Comparison of ENCODE assay signal across 10 cellular contexts in genomic region chr9:1458503-1458902, GRCh38.
DNase-seq lines count a peak whose midpoint lies in the region; ATAC-seq, FAIRE-seq and TF ChIP-seq lines count a peak whose summit lies in the region.
"Had no signal": no experiment of that assay in that cellular context is flagged by ENCODE, and none has a peak within 500 bp of the region (broad histone marks: within the 10 kb centered on the region; RNA-seq: fewer than 3 reads in every experiment).

No MANE protein-coding gene starts in this region.

- H3K79me2 ChIP-seq in trophoblast cell (ENCODE audit: control insufficient read depth, insufficient read depth, low read length, poor library complexity): no peaks in the 10 kb centered on the region

- no peak overlapping the region for H2BK120ac ChIP-seq in trophoblast cell (ENCODE audit: insufficient read depth, low read length, poor library complexity)

- TF ChIP-seq POLR2A in GM12891 (IDR thresholded peaks at IDR 0.05; ENCODE audit: low read depth, low read length) (no peak), tibial nerve (IDR thresholded peaks at IDR 0.05) (no peak)

- H3K4me3 ChIP-seq in trophoblast cell (ENCODE audit: low read depth, low read length) (no peak overlapping the region), tibial nerve (no peak overlapping the region)

- H4K8ac ChIP-seq in trophoblast cell (ENCODE audit: low read depth, low read length): no peak overlapping the region

- H3K4ac ChIP-seq in trophoblast cell (ENCODE audit: low read depth, low read length): no peak overlapping the region

- H3K23ac ChIP-seq in trophoblast cell (ENCODE audit: low read length): no peak overlapping the region

- no peaks in the 10 kb centered on the region for H3K79me1 ChIP-seq in trophoblast cell (ENCODE audit: low read length)

- H3K36me3 ChIP-seq in trophoblast cell (ENCODE audit: control insufficient read depth in 1 of 2, insufficient read depth in 2 of 2, low read length in 2 of 2): no peaks in the 10 kb centered on the region
- no peaks in the 10 kb centered on the region for H3K36me3 ChIP-seq in tibial nerve

- H4K12ac ChIP-seq in trophoblast cell (ENCODE audit: low read depth, low read length): no peak overlapping the region

- H4K91ac ChIP-seq in trophoblast cell (ENCODE audit: low read depth, low read length): no peak overlapping the region

- H2BK12ac ChIP-seq in trophoblast cell (ENCODE audit: low read length): no peak overlapping the region

- no peak overlapping the region for H2AK5ac ChIP-seq in trophoblast cell (ENCODE audit: low read length)

- H2AFZ ChIP-seq in trophoblast cell (ENCODE audit: insufficient read depth, low read length, poor library complexity): no peak overlapping the region

- H3K4me1 ChIP-seq in trophoblast cell (ENCODE audit: control insufficient read depth in 1 of 2, insufficient read depth in 2 of 2, low read length in 2 of 2) (no peaks in the 10 kb centered on the region), tibial nerve (peaks cover 0 to 8% (median 0%) of the 10 kb centered on the region in 4 donors)

- no peak overlapping the region for H3K27ac ChIP-seq in trophoblast cell (ENCODE audit: low read depth, low read length)
- no peak overlapping the region for H3K27ac ChIP-seq in tibial nerve

- H3K9ac ChIP-seq in trophoblast cell (ENCODE audit: low read length): no peak overlapping the region

- no peak for TF ChIP-seq CTCF in tibial nerve (IDR thresholded peaks at IDR 0.05)

- no peak overlapping the region for H2BK5ac ChIP-seq in trophoblast cell (ENCODE audit: low read depth, low read length, poor library complexity)

- peak; percentile 73 for FAIRE-seq in GM12891 (lab: Jason Lieb, UNC)
- FAIRE-seq: GM12892 had no signal

- ATAC-seq in GM21381 (IDR thresholded peaks at IDR 0.05; ENCODE audit: unreplicated experiment): no peak
- ATAC-seq in GM19324 (IDR thresholded peaks at IDR 0.05; ENCODE audit: low FRiP score, unreplicated experiment): no peak

- no peak for TF ChIP-seq EP300 in tibial nerve (IDR thresholded peaks at IDR 0.05)

- no peak overlapping the region for H3K4me2 ChIP-seq in trophoblast cell (ENCODE audit: low read length)

- H3K18ac ChIP-seq in trophoblast cell (ENCODE audit: low read length): no peak overlapping the region

- H3K27me3 ChIP-seq in trophoblast cell (ENCODE audit: insufficient read depth, low read length) (no peaks in the 10 kb centered on the region), tibial nerve (no peaks in the 10 kb centered on the region)

- no peak overlapping the region for H3K14ac ChIP-seq in trophoblast cell (ENCODE audit: low read length)

- no peak for DNase-seq in GM12891 (ENCODE audit: insufficient read length, low spot score)
- peak; percentile 38 for DNase-seq in NCI-H128 (lab: John Stamatoyannopoulos, UW; ENCODE audit: unreplicated experiment)
- peak; percentile 20 for DNase-seq in astrocyte of the hippocampus (ENCODE audit: low read depth, low spot score)
- peak; percentile 65 to 94 for DNase-seq in trophoblast cell
- no peak for DNase-seq in tibial nerve (ENCODE audit: low spot score in 2 of 2)
- DNase-seq in SHP77 treated with DMSO at 0.1 percent for 48 hours (lab: John Stamatoyannopoulos, UW): no peak
- DNase-seq: amniotic stem cell had no signal

- no peaks in the 10 kb centered on the region for H3K9me3 ChIP-seq in trophoblast cell (ENCODE audit: insufficient read depth, low read depth, low read length)
- H3K9me3 ChIP-seq in tibial nerve: no peaks in the 10 kb centered on the region

TF ChIP-seq in GM12891, 5 proteins besides CTCF, POLR2A, EP300 and RAD21:
- no peak for TF ChIP-seq PAX5 (IDR thresholded peaks at IDR 0.05; ENCODE audit: insufficient read depth, low read length, severe bottlenecking)
- TF ChIP-seq SPI1 (IDR thresholded peaks at IDR 0.05; ENCODE audit: low read depth, low read length): no peak
- TF ChIP-seq POU2F2 (IDR thresholded peaks at IDR 0.05; ENCODE audit: low read depth, low read length): no peak
- TF ChIP-seq POLR2AphosphoS5 (IDR thresholded peaks at IDR 0.05; ENCODE audit: low read depth, low read length): no peak
- no peak for TF ChIP-seq TAF1 (IDR thresholded peaks at IDR 0.05; ENCODE audit: low read depth, low read length)

Comparison
In these comparisons a context has a peak if more than half of its experiments do, and no peak if none do; other contexts are left out.
1. DNase-seq: peak in NCI-H128 (single experiment), astrocyte of the hippocampus (single experiment) and trophoblast cell (2 of 2); none in GM12891 (single experiment), tibial nerve (0 of 2) and SHP77 treated with DMSO at 0.1 percent for 48 hours (single experiment).